Comparison of ENCODE assay signal across 11 cellular contexts in genomic region chr1:107058245-107059032, GRCh38. TPM values are rescaled to one million over a fixed set of nuclear protein-coding genes. Genes with fewer than 3 reads are reported as not detected.
DNase-seq lines count a peak whose midpoint lies in the region; ATAC-seq lines count a peak whose summit lies in the region.
"Had no signal": no experiment of that assay in that cellular context is flagged by ENCODE, and none has a peak within 500 bp of the region (broad histone marks: within the 10 kb centered on the region; RNA-seq: fewer than 3 reads in every experiment).

No MANE protein-coding gene starts in this region.

- CTCF ChIA-PET in CD4-positive, alpha-beta memory T cell (lab: Charles Lee; ENCODE audit: partially characterized antibody) = no interaction called here

- no peaks in the 10 kb centered on the region for H3K9me3 ChIP-seq in CD4-positive, alpha-beta memory T cell (ENCODE audit: control insufficient read depth in 1 of 2, low read length in 2 of 2)
- no peaks in the 10 kb centered on the region for H3K9me3 ChIP-seq in adipocyte (ENCODE audit: control insufficient read depth, low read length)
- no peaks in the 10 kb centered on the region for H3K9me3 ChIP-seq in mesodermal cell (ENCODE audit: control insufficient read depth, low read length)
- H3K9me3 ChIP-seq: thoracic aorta had no signal

- H3K36me3 ChIP-seq in CD4-positive, alpha-beta memory T cell (ENCODE audit: insufficient read depth, low read length) = peaks cover 6% of the 10 kb centered on the region
- H3K36me3 ChIP-seq in adipocyte (ENCODE audit: control insufficient read depth, insufficient read depth, low read length, severe bottlenecking) = peaks cover 4% of the 10 kb centered on the region
- no peaks in the 10 kb centered on the region for H3K36me3 ChIP-seq in mesodermal cell (ENCODE audit: control insufficient read depth, insufficient read depth, low read length)

- peak overlapping the region; percentile 82 to 97 for H3K4me3 ChIP-seq in CD4-positive, alpha-beta memory T cell (ENCODE audit: low read length in 2 of 2)
- H3K4me3 ChIP-seq in adipocyte (ENCODE audit: low read length) (peak overlapping the region; percentile 100), mesodermal cell (ENCODE audit: extremely low read depth, insufficient read depth, low read length, poor library complexity, severe bottlenecking) (peak overlapping the region; percentile 87)

- no CpG with 5 or more reads among the region's 4 CpGs for WGBS in mesodermal cell (ENCODE audit: insufficient coverage in 2 of 2), 2 experiments

- ATAC-seq in HG02885 (IDR thresholded peaks at IDR 0.05; ENCODE audit: poor library complexity, unreplicated experiment) = peak; percentile 21
- no peak for ATAC-seq in GM18520 (IDR thresholded peaks at IDR 0.05; ENCODE audit: unreplicated experiment)
- no peak for ATAC-seq in HG02938 (IDR thresholded peaks at IDR 0.05; ENCODE audit: unreplicated experiment)
- no peak for ATAC-seq in left lobe of liver

- intact Hi-C loops in CD4-positive, alpha-beta memory T cell (cut with micrococcal nuclease) = no loop called here

- peaks cover 17 to 42% (median 28%) of the 10 kb centered on the region in 4 donors for H3K4me1 Mint-ChIP-seq in CD4-positive, alpha-beta memory T cell

- no peak overlapping the region for H3K27ac ChIP-seq in CD4-positive, alpha-beta memory T cell (ENCODE audit: low read depth, low read length)
- no peak overlapping the region for H3K27ac ChIP-seq in mesodermal cell (ENCODE audit: low read depth, low read length, severe bottlenecking)
- H3K27ac ChIP-seq: KMS-11 had no signal

- peaks cover 0 to 3% (median 0%) of the 10 kb centered on the region in 8 donors for H3K9me3 Mint-ChIP-seq in CD4-positive, alpha-beta memory T cell

- DNase-seq in CD4-positive, alpha-beta memory T cell = no peak
- DNase-seq in adipocyte (ENCODE audit: low read depth) (peak; percentile 1), NCI-H2107 (lab: John Stamatoyannopoulos, UW) (no peak), left lobe of liver (ENCODE audit: low spot score) (no peak)
- DNase-seq: left ventricle myocardium superior had no signal

- H3K4me1 ChIP-seq in CD4-positive, alpha-beta memory T cell (ENCODE audit: insufficient read depth, low read length) = peaks cover 20% of the 10 kb centered on the region
- H3K4me1 ChIP-seq in adipocyte (ENCODE audit: control insufficient read depth, insufficient read depth, low read length) (peaks cover 6% of the 10 kb centered on the region), mesodermal cell (ENCODE audit: control insufficient read depth, insufficient read depth, low read length, poor library complexity, severe bottlenecking) (no peaks in the 10 kb centered on the region)

- no peaks in the 10 kb centered on the region for H3K27me3 ChIP-seq in CD4-positive, alpha-beta memory T cell (ENCODE audit: insufficient read depth, low read length)
- H3K27me3 ChIP-seq in adipocyte (replicated peaks; ENCODE audit: control insufficient read depth, insufficient read depth, low read length) = no peaks in the 10 kb centered on the region

- H3K36me3 Mint-ChIP-seq in CD4-positive, alpha-beta memory T cell = peaks cover 4 to 31% of the 10 kb centered on the region in 2 donors

- H3K27ac Mint-ChIP-seq in CD4-positive, alpha-beta memory T cell = peak overlapping the region in 4 of 7 donors; percentile 6 to 54 (median 21)

- POLR2A ChIA-PET in CD4-positive, alpha-beta memory T cell (lab: Charles Lee; ENCODE audit: partially characterized antibody) = no interaction called here

- H3K27me3 Mint-ChIP-seq in CD4-positive, alpha-beta memory T cell = no peaks in the 10 kb centered on the region

- H3K4me3 Mint-ChIP-seq in CD4-positive, alpha-beta memory T cell = peak overlapping the region; percentile 94 to 99 (median 98)

- H3K9ac ChIP-seq in adipocyte (ENCODE audit: low read length) = no peak overlapping the region
- H3K9ac ChIP-seq: KMS-11 had no signal

RNA-seq across cellular contexts. Expression of gene PRMT6, which starts 2.0 kb away (rescaled TPM):
- total RNA-seq in CD4-positive, alpha-beta memory T cell = 10 to 100 TPM; 20.8 to 20.9 TPM
- 10 to 100 TPM; 14.1 to 16.4 TPM for polyA plus RNA-seq in CD4-positive, alpha-beta memory T cell
- polyA plus RNA-seq in mesodermal cell (2013, experiment 1 of 2) = 11.3 TPM
- polyA plus RNA-seq in mesodermal cell (2013, experiment 2 of 2) = 9.7 TPM
- total RNA-seq in left lobe of liver = 5.1 TPM
